15 cellular contexts compared by ENCODE assay signal in the genomic region with DNA sequence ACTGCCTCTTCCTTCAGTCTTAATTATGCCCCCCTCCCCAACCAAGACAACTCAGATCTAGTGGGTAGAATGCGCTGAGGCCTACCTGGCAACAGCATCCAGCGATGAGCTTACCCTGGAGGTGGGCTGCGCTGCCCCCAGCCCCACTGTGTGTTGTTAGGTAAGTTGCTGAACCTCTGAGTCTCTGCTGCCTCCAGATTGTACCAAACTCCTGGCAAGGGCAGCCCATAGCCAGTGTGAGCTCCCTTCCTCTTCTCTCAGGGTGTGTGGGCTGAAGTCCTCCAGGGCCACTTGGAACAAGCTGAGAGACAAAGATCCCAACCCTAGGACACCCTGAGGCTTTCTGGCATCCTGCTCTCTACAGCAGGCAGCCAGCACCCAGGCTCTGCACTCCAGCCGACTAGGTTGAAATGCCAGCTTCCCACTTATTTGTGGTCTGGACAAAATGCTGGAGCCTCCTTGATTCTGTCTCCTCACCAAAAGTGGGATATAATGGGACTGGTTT.
A peak's percentile ranks its signal among the peaks of the same experiment; 100 is the strongest.
DNase-seq lines count a peak whose midpoint lies in the region; ATAC-seq and TF ChIP-seq lines count a peak whose summit lies in the region.
"Had no signal": no experiment of that assay in that cellular context is flagged by ENCODE, and none has a peak within 500 bp of the region (broad histone marks: within the 10 kb centered on the region; RNA-seq: fewer than 3 reads in every experiment).

No MANE protein-coding gene starts in this region.

- H3K4me1 Mint-ChIP-seq in brain (peaks cover 18% of the 10 kb centered on the region), nephron progenitor cell (peaks cover 54% of the 10 kb centered on the region)
- no peaks in the 10 kb centered on the region for H3K4me1 Mint-ChIP-seq in stimulated activated effector memory CD8-positive, alpha-beta T cell treated with anti-CD3 and anti-CD28 coated beads, Interleukin-12 subunit alpha, Interleukin-12 subunit beta, amount 100 ng/mL, for 72 hours

- H3K27me3 Mint-ChIP-seq in brain (peaks cover 22% of the 10 kb centered on the region), nephron progenitor cell (ENCODE audit: low read depth, poor library complexity) (peaks cover 3% of the 10 kb centered on the region)

- H3K9me3 Mint-ChIP-seq in brain (peaks cover 0 to 8% (median 4%) of the 10 kb centered on the region in 5 experiments), nephron progenitor cell (peaks cover 5% of the 10 kb centered on the region)
- H3K9me3 Mint-ChIP-seq in stimulated activated effector memory CD8-positive, alpha-beta T cell treated with anti-CD3 and anti-CD28 coated beads, Interleukin-12 subunit alpha, Interleukin-12 subunit beta, amount 100 ng/mL, for 72 hours = no peaks in the 10 kb centered on the region

- no peak for ATAC-seq in stimulated activated effector memory CD8-positive, alpha-beta T cell treated with anti-CD3 and anti-CD28 coated beads, Interleukin-12 subunit alpha, Interleukin-12 subunit beta, amount 100 ng/mL, for 72 hours
- ATAC-seq: body of pancreas, PC-3 had no signal

- H3K4me1 ChIP-seq in BE2C (peaks cover 12% of the 10 kb centered on the region), esophagus squamous epithelium (peaks cover 5 to 62% (median 15%) of the 10 kb centered on the region in 3 donors)
- H3K4me1 ChIP-seq: body of pancreas had no signal

- H3K27ac Mint-ChIP-seq in brain (peak overlapping the region in 3 of 5 experiments; percentile 61 to 74 (median 73)), nephron progenitor cell (peak overlapping the region; percentile 72)
- no peak overlapping the region for H3K27ac Mint-ChIP-seq in stimulated activated effector memory CD8-positive, alpha-beta T cell treated with anti-CD3 and anti-CD28 coated beads, Interleukin-12 subunit alpha, Interleukin-12 subunit beta, amount 100 ng/mL, for 72 hours

- H3K4me3 ChIP-seq in BE2C (ENCODE audit: low read depth, low read length) = no peak overlapping the region
- H3K4me3 ChIP-seq in H7 (ENCODE audit: insufficient read depth, low read depth, low read length) = no peak overlapping the region
- H3K4me3 ChIP-seq in esophagus squamous epithelium = no peak overlapping the region
- H3K4me3 ChIP-seq: body of pancreas had no signal

- H3K27me3 ChIP-seq in BE2C (peaks cover 8% of the 10 kb centered on the region), H7 (ENCODE audit: control insufficient read depth, insufficient read depth, low read length) (peaks cover 3% of the 10 kb centered on the region; the same call in 1 of the 2 replicates), esophagus squamous epithelium (peaks cover 0 to 15% (median 0%) of the 10 kb centered on the region in 4 donors)
- H3K27me3 ChIP-seq: body of pancreas had no signal

- no peaks in the 10 kb centered on the region for H3K9me3 ChIP-seq in BE2C
- H3K9me3 ChIP-seq in esophagus squamous epithelium = no peaks in the 10 kb centered on the region
- H3K9me3 ChIP-seq: body of pancreas had no signal

- TF ChIP-seq POLR2A in esophagus squamous epithelium (IDR thresholded peaks at IDR 0.05) = no peak

- no peaks in the 10 kb centered on the region for H3K36me3 Mint-ChIP-seq in brain
- H3K36me3 Mint-ChIP-seq in nephron progenitor cell (ENCODE audit: low read depth) = no peaks in the 10 kb centered on the region
- no peaks in the 10 kb centered on the region for H3K36me3 Mint-ChIP-seq in stimulated activated effector memory CD8-positive, alpha-beta T cell treated with anti-CD3 and anti-CD28 coated beads, Interleukin-12 subunit alpha, Interleukin-12 subunit beta, amount 100 ng/mL, for 72 hours

- TF ChIP-seq CTCF in BE2C (IDR thresholded peaks at IDR 0.05; ENCODE audit: low read depth, low read length) (no peak), brain (conservative IDR thresholded peaks at IDR 0.05) (no peak), nephron progenitor cell (IDR thresholded peaks at IDR 0.05) (no peak), esophagus squamous epithelium (IDR thresholded peaks at IDR 0.05) (no peak)

- H3K36me3 ChIP-seq in BE2C = no peaks in the 10 kb centered on the region
- H3K36me3 ChIP-seq in H7 (replicated peaks; ENCODE audit: control insufficient read depth, insufficient read depth, low read length) = no peaks in the 10 kb centered on the region
- H3K36me3 ChIP-seq in esophagus squamous epithelium = no peaks in the 10 kb centered on the region

- H3K27ac ChIP-seq in esophagus squamous epithelium = no peak overlapping the region
- H3K27ac ChIP-seq: body of pancreas, HL-60 had no signal

- intact Hi-C loops in esophagus squamous epithelium (cut with DNase I) = no loop called here

- H3K4me3 Mint-ChIP-seq in brain (no peak overlapping the region), nephron progenitor cell (no peak overlapping the region)
- no peak overlapping the region for H3K4me3 Mint-ChIP-seq in stimulated activated effector memory CD8-positive, alpha-beta T cell treated with anti-CD3 and anti-CD28 coated beads, Interleukin-12 subunit alpha, Interleukin-12 subunit beta, amount 100 ng/mL, for 72 hours

- DNase-seq in BE2C (peak; percentile 46), H7 (peak; percentile 13), nephron progenitor cell (no peak), HK-2 (ENCODE audit: unreplicated experiment) (no peak), esophagus squamous epithelium (lab: John Stamatoyannopoulos, UW) (no peak), NCI-H526 treated with DMSO at 0.1 percent for 48 hours (lab: John Stamatoyannopoulos, UW) (no peak)
- DNase-seq in stimulated activated effector memory CD8-positive, alpha-beta T cell treated with anti-CD3 and anti-CD28 coated beads, Interleukin-12 subunit alpha, Interleukin-12 subunit beta, amount 100 ng/mL, for 72 hours (ENCODE audit: low spot score in 2 of 2) = no peak
- DNase-seq: DMS 273 treated with DMSO at 0.1 percent for 48 hours, NCI-H1694 treated with DMSO at 0.1 percent for 48 hours, NCI-H446 treated with DMSO at 0.1 percent for 48 hours, PC-3, retina had no signal

- 76 to 86% methylated on average over 2 to 4 of the region's 4 CpGs for whole genome bisulfite sequencing in esophagus squamous epithelium, 2 donors

Comparison
In these comparisons a context has a peak if more than half of its experiments do, and no peak if none do; other contexts are left out.
1. DNase-seq: peak in BE2C (single experiment) and H7 (single experiment); none in nephron progenitor cell (single experiment), HK-2 (single experiment), stimulated activated effector memory CD8-positive, alpha-beta T cell treated with anti-CD3 and anti-CD28 coated beads, Interleukin-12 subunit alpha, Interleukin-12 subunit beta, amount 100 ng/mL, for 72 hours (0 of 2), esophagus squamous epithelium (single experiment) and NCI-H526 treated with DMSO at 0.1 percent for 48 hours (single experiment).